In genomic region chr1:33036051-33036525, GRCh38 we compare ENCODE assay signal across 8 cellular contexts. TPM values are rescaled to one million over a fixed set of nuclear protein-coding genes. Genes with fewer than 3 reads are reported as not detected.
DNase-seq lines count a peak whose midpoint lies in the region; ATAC-seq, FAIRE-seq and TF ChIP-seq lines count a peak whose summit lies in the region.

No MANE protein-coding gene starts in this region.

- H3K9me3 ChIP-seq in ES-I3 (ENCODE audit: control insufficient read depth, insufficient read depth, low read length) (no peaks in the 10 kb centered on the region), Loucy (ENCODE audit: insufficient read depth, low read depth, low read length) (no peaks in the 10 kb centered on the region), iPS-18c (ENCODE audit: control insufficient read depth, insufficient read depth, low read length) (peaks cover 2% of the 10 kb centered on the region)

- no peak for ATAC-seq in activated naive CD8-positive, alpha-beta T cell treated with anti-CD3 and anti-CD28 coated beads, Interleukin-2, amount 50 U/mL, for 24 hours
- no peak for ATAC-seq in HG03097 (IDR thresholded peaks at IDR 0.05; ENCODE audit: low FRiP score, unreplicated experiment)

- TF ChIP-seq CTCF in Loucy (conservative IDR thresholded peaks at IDR 0.05; ENCODE audit: low read length), result no peak

- peaks cover 56% of the 10 kb centered on the region for H3K79me2 ChIP-seq in Loucy (ENCODE audit: insufficient read depth, low read length)

- H3K36me3 Mint-ChIP-seq in activated naive CD8-positive, alpha-beta T cell treated with anti-CD3 and anti-CD28 coated beads, Interleukin-2, amount 50 U/mL, for 24 hours (ENCODE audit: low read depth), result peaks cover 40% of the 10 kb centered on the region

- H3K36me3 ChIP-seq in ES-I3 (ENCODE audit: insufficient read depth, low read length) (0 out of 2 replicates have a peak, but pooled peaks cover 6% of the 10 kb centered on the region), Loucy (ENCODE audit: insufficient read depth, low read length) (no peaks in the 10 kb centered on the region)

- H3K4me1 ChIP-seq in ES-I3 (ENCODE audit: insufficient read depth, low read length) (peaks cover 4% of the 10 kb centered on the region), Loucy (ENCODE audit: insufficient read depth, low read length, poor library complexity, severe bottlenecking) (peaks cover 58% of the 10 kb centered on the region)

- H2AFZ ChIP-seq in Loucy (ENCODE audit: low read length), result 0 out of 2 replicates have a peak overlapping the region, but pooled peaks have one; percentile 38

- peak overlapping the region; percentile 98 for H3K4me3 Mint-ChIP-seq in activated naive CD8-positive, alpha-beta T cell treated with anti-CD3 and anti-CD28 coated beads, Interleukin-2, amount 50 U/mL, for 24 hours

- peak overlapping the region; percentile 77 for H3K9ac ChIP-seq in ES-I3 (ENCODE audit: low read depth, low read length)
- peak overlapping the region; percentile 94 for H3K9ac ChIP-seq in Loucy (ENCODE audit: low read depth, low read length, poor library complexity, severe bottlenecking)

- no peak for TF ChIP-seq POLR2A in GM12891 (IDR thresholded peaks at IDR 0.05; ENCODE audit: low read depth, low read length)

- no peaks in the 10 kb centered on the region for H3K9me3 Mint-ChIP-seq in activated naive CD8-positive, alpha-beta T cell treated with anti-CD3 and anti-CD28 coated beads, Interleukin-2, amount 50 U/mL, for 24 hours

- no peaks in the 10 kb centered on the region for H3K9me2 ChIP-seq in Loucy (replicated peaks; ENCODE audit: low read depth, low read length)

- H3K4me1 Mint-ChIP-seq in activated naive CD8-positive, alpha-beta T cell treated with anti-CD3 and anti-CD28 coated beads, Interleukin-2, amount 50 U/mL, for 24 hours, result peaks cover 54% of the 10 kb centered on the region

- peak overlapping the region; percentile 97 for H3K27ac Mint-ChIP-seq in activated naive CD8-positive, alpha-beta T cell treated with anti-CD3 and anti-CD28 coated beads, Interleukin-2, amount 50 U/mL, for 24 hours

- H3F3A ChIP-seq in Loucy (ENCODE audit: low read depth), result no peaks in the 10 kb centered on the region

- FAIRE-seq in GM12891 (lab: Jason Lieb, UNC), result no peak

- H3K4me3 ChIP-seq in Loucy (ENCODE audit: low read length, poor library complexity, severe bottlenecking) (peak overlapping the region; percentile 93), iPS-18c (ENCODE audit: insufficient read depth, low read depth, low read length) (peak overlapping the region; percentile 82)

- H3K27me3 Mint-ChIP-seq in activated naive CD8-positive, alpha-beta T cell treated with anti-CD3 and anti-CD28 coated beads, Interleukin-2, amount 50 U/mL, for 24 hours, result no peaks in the 10 kb centered on the region

- peaks cover 51% of the 10 kb centered on the region for H4K20me1 ChIP-seq in Loucy (ENCODE audit: insufficient read depth, low read length, poor library complexity, severe bottlenecking)

- peak overlapping the region; percentile 96 for H3K4me2 ChIP-seq in Loucy (ENCODE audit: low read depth, low read length, poor library complexity, severe bottlenecking)

- H3K27me3 ChIP-seq in Loucy (ENCODE audit: insufficient read depth, low read length, poor library complexity, severe bottlenecking), result no peaks in the 10 kb centered on the region

- peak; percentile 15 for DNase-seq in activated naive CD8-positive, alpha-beta T cell treated with anti-CD3 and anti-CD28 coated beads, Interleukin-2, amount 50 U/mL, for 24 hours
- DNase-seq in stimulated activated CD8-positive, alpha-beta memory T cell treated with anti-CD3 and anti-CD28 coated beads, Interleukin-4, amount 100 ng/mL, for 48 hours, result peak; percentile 29
- DNase-seq in NK-92 treated with Interleukin-12 subunit alpha and Interleukin-12 subunit beta, amount 100 ng/mL, for 24 hours (lab: John Stamatoyannopoulos, UW), result no peak
- DNase-seq in GM12891 (ENCODE audit: insufficient read length, low spot score), result no peak

TF ChIP-seq in GM12891, 5 proteins besides CTCF, POLR2A, EP300 and RAD21:
- TF ChIP-seq PAX5 (IDR thresholded peaks at IDR 0.05; ENCODE audit: insufficient read depth, low read length, severe bottlenecking) (no peak), SPI1 (IDR thresholded peaks at IDR 0.05; ENCODE audit: low read depth, low read length) (no peak), TAF1 (IDR thresholded peaks at IDR 0.05; ENCODE audit: low read depth, low read length) (no peak), POLR2AphosphoS5 (IDR thresholded peaks at IDR 0.05; ENCODE audit: low read depth, low read length) (no peak), POU2F2 (IDR thresholded peaks at IDR 0.05; ENCODE audit: low read depth, low read length) (no peak)

RNA-seq across cellular contexts. Expression of gene AK2, which starts 0.6 kb away (rescaled TPM):
- 196 TPM for polyA plus RNA-seq in GM12891 (2012; ENCODE audit: low read depth, missing spikeins)

RNA-seq across cellular contexts. Expression of gene AZIN2, which starts 44.9 kb away (rescaled TPM):
- polyA plus RNA-seq in GM12891 (2012; ENCODE audit: low read depth, missing spikeins), result 0.42 TPM

Comparison
In these comparisons a context has a peak if more than half of its experiments do, and no peak if none do; other contexts are left out.
1. DNase-seq: peak in activated naive CD8-positive, alpha-beta T cell treated with anti-CD3 and anti-CD28 coated beads, Interleukin-2, amount 50 U/mL, for 24 hours (single experiment) and stimulated activated CD8-positive, alpha-beta memory T cell treated with anti-CD3 and anti-CD28 coated beads, Interleukin-4, amount 100 ng/mL, for 48 hours (single experiment); none in NK-92 treated with Interleukin-12 subunit alpha and Interleukin-12 subunit beta, amount 100 ng/mL, for 24 hours (single experiment) and GM12891 (single experiment).